ENCODE assay signal across 1 cellular context in the genomic region with DNA sequence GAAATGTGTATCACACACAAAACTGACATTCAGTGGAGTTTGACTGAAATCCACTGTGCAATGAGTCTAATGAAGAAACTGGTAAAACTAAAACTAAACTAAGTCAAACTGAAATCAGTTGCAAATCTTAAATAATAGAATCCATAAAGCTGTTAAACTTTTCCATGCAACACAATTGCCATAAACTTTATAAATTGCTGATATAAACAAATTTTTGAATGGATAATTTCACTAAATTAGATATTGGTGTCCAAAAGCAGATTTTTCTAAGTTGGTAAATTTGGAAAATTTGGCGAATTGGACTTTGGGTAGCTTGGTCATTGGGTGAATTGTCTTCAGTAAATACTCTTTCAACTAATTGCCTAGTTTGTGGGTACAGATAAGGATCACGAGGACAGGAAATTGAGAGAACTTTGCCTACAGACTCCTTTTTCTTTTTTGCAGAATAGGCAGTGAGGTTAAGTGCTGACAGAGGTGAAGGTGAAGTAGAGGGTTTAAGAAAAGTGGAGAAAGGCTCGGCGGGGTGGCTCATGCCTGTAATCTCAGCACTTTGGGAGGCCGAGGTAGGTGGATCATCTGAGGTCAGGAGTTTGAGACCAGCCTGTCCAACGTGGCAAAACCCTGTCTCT.
TF ChIP-seq lines count a peak whose summit lies in the region.

No MANE protein-coding gene starts in this region.

TF ChIP-seq in IMR-90, 13 proteins besides CTCF, POLR2A, EP300 and RAD21:
- TF ChIP-seq ELK1 (IDR thresholded peaks at IDR 0.05; ENCODE audit: borderline replicate concordance, low read depth, low read length), result no peak
- no peak for TF ChIP-seq BHLHE40 (IDR thresholded peaks at IDR 0.05; ENCODE audit: low read depth, low read length)
- no peak for TF ChIP-seq NFE2L2 (IDR thresholded peaks at IDR 0.05; ENCODE audit: low read depth, low read length)
- peak; percentile 84 for TF ChIP-seq MAFK (IDR thresholded peaks at IDR 0.05; ENCODE audit: low read depth, low read length)
- TF ChIP-seq CEBPB (IDR thresholded peaks at IDR 0.05; ENCODE audit: low read depth, low read length), result no peak
- TF ChIP-seq SMC3 (IDR thresholded peaks at IDR 0.05; ENCODE audit: low read depth, low read length), result no peak
- no peak for TF ChIP-seq MXI1 (IDR thresholded peaks at IDR 0.05; ENCODE audit: borderline replicate concordance, low read depth, low read length)
